Comparison of ENCODE assay signal across 28 cellular contexts in the genomic region with DNA sequence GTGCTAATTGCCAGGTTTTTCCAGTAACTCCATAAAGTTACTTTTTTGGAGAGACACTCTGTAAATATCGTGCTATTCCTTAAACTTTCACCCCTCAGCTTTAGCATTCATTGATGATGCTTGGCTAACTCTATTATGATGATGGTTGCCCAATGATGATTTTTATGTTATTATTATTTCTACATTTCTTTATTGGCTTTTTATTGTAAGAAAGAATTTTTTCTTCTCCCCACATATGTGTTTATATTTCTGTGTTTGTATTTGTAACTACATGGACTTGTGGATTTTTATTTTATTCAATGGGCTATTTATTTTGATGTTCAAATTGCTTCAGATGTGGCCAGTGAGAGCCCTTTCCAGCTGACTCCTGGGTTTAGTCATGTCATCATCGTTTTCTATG.
"Had no signal": no experiment of that assay in that cellular context is flagged by ENCODE, and none has a peak within 500 bp of the region (broad histone marks: within the 10 kb centered on the region; RNA-seq: fewer than 3 reads in every experiment).

No MANE protein-coding gene starts in this region.

- H3K9me3 ChIP-seq: pancreas, prostate gland, testis, thyroid gland, transverse colon, upper lobe of left lung, vagina had no signal

- DNase-seq: hippocampal formation; left colon; left lung; lower lobe of right lung; mammary epithelial cell; mesenchymal stem cell; naive thymus-derived CD8-positive, alpha-beta T cell; nucleus accumbens; pancreas; posterior cingulate gyrus; retina; right cardiac atrium; stimulated activated CD4-positive, alpha-beta T cell treated with anti-CD3 and anti-CD28 coated beads, Interleukin-12 subunit alpha, Interleukin-12 subunit beta, amount 100 ng/mL, for 4 hours; stimulated activated CD4-positive, alpha-beta T cell treated with anti-CD3 and anti-CD28 coated beads, Interleukin-15, amount 100 ng/mL, for 24 hours; stimulated activated CD4-positive, alpha-beta T cell treated with anti-CD3 and anti-CD28 coated beads, Interleukin-2, amount 100 ng/mL, for 24 hours; stimulated activated CD4-positive, alpha-beta T cell treated with anti-CD3 and anti-CD28 coated beads, Interleukin-4, amount 100 ng/mL, for 1 hour; stimulated activated naive CD8-positive, alpha-beta T cell treated with anti-CD3 and anti-CD28 coated beads, Interleukin-15, Interleukin-2, amounts not matched to agents 100 U/mL and 50 U/mL, for 24 hours; stomach; testis; thyroid gland; transverse colon; upper lobe of left lung had no signal

- ATAC-seq: left colon; left lung; lower lobe of right lung; naive thymus-derived CD8-positive, alpha-beta T cell; pancreas; right cardiac atrium; sciatic nerve; stimulated activated naive CD8-positive, alpha-beta T cell treated with anti-CD3 and anti-CD28 coated beads, Interleukin-15, Interleukin-2, amounts not matched to agents 100 U/mL and 50 U/mL, for 24 hours had no signal

- H3K4me3 ChIP-seq: left lung, lower lobe of right lung, pancreas, prostate gland, skin epidermis, stomach, testis, thyroid gland, transverse colon, upper lobe of left lung, vagina had no signal

- H3K36me3 ChIP-seq: prostate gland, transverse colon had no signal

- H3K4me3 Mint-ChIP-seq: naive thymus-derived CD8-positive, alpha-beta T cell; nephron; neural crest cell had no signal

- H3K27me3 Mint-ChIP-seq: naive thymus-derived CD8-positive, alpha-beta T cell had no signal

- H3K27me3 ChIP-seq: left lung, pancreas, stomach, testis, thyroid gland, transverse colon, upper lobe of left lung, vagina had no signal

- H3K27ac Mint-ChIP-seq: nephron had no signal

- H3K4me1 ChIP-seq: pancreas, prostate gland, transverse colon, vagina had no signal

- H3K27ac ChIP-seq: left lung, lower lobe of right lung, pancreas, prostate gland, skin epidermis, stomach, testis, thyroid gland, transverse colon, upper lobe of left lung, vagina had no signal
